ENCODE assay signal across 26 cellular contexts in genomic region chr1:11294951-11295350, GRCh38. TPM values are rescaled to one million over a fixed set of nuclear protein-coding genes. Genes with fewer than 3 reads are reported as not detected.
DNase-seq lines count a peak whose midpoint lies in the region; ATAC-seq and TF ChIP-seq lines count a peak whose summit lies in the region.
"Had no signal": no experiment of that assay in that cellular context is flagged by ENCODE, and none has a peak within 500 bp of the region (broad histone marks: within the 10 kb centered on the region; RNA-seq: fewer than 3 reads in every experiment).

No MANE protein-coding gene starts in this region.

- peak overlapping the region; percentile 32 for H3K4me3 Mint-ChIP-seq in activated T-cell treated with anti-CD3 and anti-CD28 coated beads, Interleukin-2, amount 50 U/mL, for 4 hours
- H3K4me3 Mint-ChIP-seq in activated T-helper 17 cell treated with anti-CD3 and anti-CD28 coated beads, Interleukin-2, amount 50 U/mL, for 72 hours, result peak overlapping the region; percentile 39
- H3K4me3 Mint-ChIP-seq in naive thymus-derived CD8-positive, alpha-beta T cell, result peak overlapping the region in 7 of 10 donors; percentile 16 to 58 (median 44)
- H3K4me3 Mint-ChIP-seq: B cell, H9, natural killer cell had no signal

- no peak overlapping the region for H3K14ac ChIP-seq in IMR-90 (replicated peaks; ENCODE audit: low read depth, low read length)

- CTCF ChIA-PET in IMR-90 (lab: Yijun Ruan, JAX), result no interaction called here

- 70% methylated on average over 5 of the region's 8 CpGs; no CpG with 5 or more reads in 1 of the 2 experiments for WGBS in IMR-90 (ENCODE audit: extremely low coverage in 2 of 2, insufficient read length in 1 of 2), 2 experiments
- 83% methylated on average over 8 of the region's 8 CpGs for WGBS in hepatocyte (ENCODE audit: low lambda C conversion rate, missing lambda C conversion rate)

- H3K79me2 ChIP-seq in hepatocyte, result no peaks in the 10 kb centered on the region

- H2BK120ac ChIP-seq in IMR-90 (ENCODE audit: low read depth, low read length), result no peak overlapping the region

- H3K36me3 ChIP-seq in IMR-90 (ENCODE audit: control insufficient read depth, insufficient read depth, low read length), result peaks cover 5% of the 10 kb centered on the region; the same call in 1 of the 2 replicates
- H3K36me3 ChIP-seq in hepatocyte (replicated peaks; ENCODE audit: insufficient read depth, low read depth), result no peaks in the 10 kb centered on the region
- H3K36me3 ChIP-seq: brain microvascular endothelial cell, ovary, transverse colon had no signal

- intact Hi-C loops in IMR-90 (cut with micrococcal nuclease), result no loop called here

- no peak overlapping the region for H3K4ac ChIP-seq in IMR-90 (ENCODE audit: low read depth, low read length)

- no peaks in the 10 kb centered on the region for H3K9me2 ChIP-seq in hepatocyte (replicated peaks; ENCODE audit: insufficient read depth)

- H3K4me1 Mint-ChIP-seq in activated T-cell treated with anti-CD3 and anti-CD28 coated beads, Interleukin-2, amount 50 U/mL, for 4 hours (ENCODE audit: low read depth), result peaks cover 56% of the 10 kb centered on the region
- H3K4me1 Mint-ChIP-seq in activated T-helper 17 cell treated with anti-CD3 and anti-CD28 coated beads, Interleukin-2, amount 50 U/mL, for 72 hours, result peaks cover 30% of the 10 kb centered on the region
- peaks cover 34 to 54% (median 45%) of the 10 kb centered on the region in 4 donors for H3K4me1 Mint-ChIP-seq in naive thymus-derived CD8-positive, alpha-beta T cell
- H3K4me1 Mint-ChIP-seq: B cell had no signal

- H3K79me1 ChIP-seq in IMR-90 (ENCODE audit: low read depth in 1 of 2, low read length in 2 of 2), result no peaks in the 10 kb centered on the region

- H4K8ac ChIP-seq in IMR-90 (ENCODE audit: low read depth in 2 of 2, low read length in 2 of 2), result no peak overlapping the region

- H3K4me1 ChIP-seq in IMR-90 (ENCODE audit: control insufficient read depth, insufficient read depth, low read length) (no peaks in the 10 kb centered on the region; the same call in 1 of the 2 replicates), hepatocyte (ENCODE audit: insufficient read depth) (no peaks in the 10 kb centered on the region)
- H3K4me1 ChIP-seq: transverse colon had no signal

- no peak overlapping the region for H3K23ac ChIP-seq in IMR-90 (ENCODE audit: low read depth, low read length)

- TF ChIP-seq RAD21 in IMR-90 (IDR thresholded peaks at IDR 0.05; ENCODE audit: low read length), result no peak

- H3K9me1 ChIP-seq in IMR-90 (ENCODE audit: insufficient read depth, low read length), result peaks cover 8% of the 10 kb centered on the region; the same call in 1 of the 2 replicates

- in situ Hi-C loops in IMR-90 (cut with MboI; ENCODE audit: low sequenced_read_pairs), result no loop called here

- H2BK20ac ChIP-seq in IMR-90 (ENCODE audit: low read depth, low read length), result no peak overlapping the region

- H3K4me2 ChIP-seq in IMR-90 (ENCODE audit: low read depth, low read length), result no peak overlapping the region
- no peak overlapping the region for H3K4me2 ChIP-seq in hepatocyte

- no peak overlapping the region for H3K18ac ChIP-seq in IMR-90 (ENCODE audit: low read depth, low read length)

- DNase-seq in activated T-cell treated with anti-CD3 and anti-CD28 coated beads, Interleukin-2, amount 50 U/mL, for 4 hours, result no peak
- DNase-seq in activated T-cell treated with anti-CD3 and anti-CD28 coated beads for 4 hours (no peak), IMR-90 (no peak), hepatocyte (ENCODE audit: low spot score) (no peak)
- peak in 1 of 10 donors; percentile 42 for DNase-seq in naive thymus-derived CD8-positive, alpha-beta T cell
- DNase-seq: amniotic stem cell, brain microvascular endothelial cell, DMS79, GF-D8, H9, natural killer cell, NCI-H1105, NCI-H1930, NCI-H526 treated with DMSO at 0.1 percent for 48 hours, ovary, retina, SHP77, small intestine, T1000, transverse colon, WERI-Rb-1 had no signal

- no peaks in the 10 kb centered on the region for H3K27me3 Mint-ChIP-seq in activated T-cell treated with anti-CD3 and anti-CD28 coated beads, Interleukin-2, amount 50 U/mL, for 4 hours (ENCODE audit: low read depth)
- no peaks in the 10 kb centered on the region for H3K27me3 Mint-ChIP-seq in activated T-helper 17 cell treated with anti-CD3 and anti-CD28 coated beads, Interleukin-2, amount 50 U/mL, for 72 hours
- no peaks in the 10 kb centered on the region for H3K27me3 Mint-ChIP-seq in naive thymus-derived CD8-positive, alpha-beta T cell
- H3K27me3 Mint-ChIP-seq: B cell had no signal

- peak overlapping the region; percentile 84 for H3K27ac Mint-ChIP-seq in activated T-helper 17 cell treated with anti-CD3 and anti-CD28 coated beads, Interleukin-2, amount 50 U/mL, for 72 hours
- peak overlapping the region; percentile 42 to 93 (median 88) for H3K27ac Mint-ChIP-seq in naive thymus-derived CD8-positive, alpha-beta T cell
- H3K27ac Mint-ChIP-seq: B cell, natural killer cell had no signal

- dilution Hi-C loops in IMR-90 (cut with HindIII; ENCODE audit: low sequenced_read_pairs, unreplicated experiment), result no loop called here

- H3K9me3 ChIP-seq in IMR-90 (ENCODE audit: control insufficient read depth, insufficient read depth, low read length) (no peaks in the 10 kb centered on the region), hepatocyte (ENCODE audit: low read depth) (no peaks in the 10 kb centered on the region)
- H3K9me3 ChIP-seq: ovary, transverse colon had no signal

- no peak for ATAC-seq in activated T-cell treated with anti-CD3 and anti-CD28 coated beads, Interleukin-2, amount 50 U/mL, for 4 hours
- ATAC-seq in IMR-90 (ENCODE audit: low read depth) (no peak), GM21576 (IDR thresholded peaks at IDR 0.05; ENCODE audit: unreplicated experiment) (no peak), HG03439 (IDR thresholded peaks at IDR 0.05; ENCODE audit: unreplicated experiment) (no peak)
- ATAC-seq in activated T-helper 17 cell treated with anti-CD3 and anti-CD28 coated beads, Interleukin-2, amount 50 U/mL, for 72 hours (replicated peaks), result no peak
- ATAC-seq in naive thymus-derived CD8-positive, alpha-beta T cell, result peak in 1 of 2 donors; percentile 66
- ATAC-seq: natural killer cell, Panc1 had no signal

- peak overlapping the region; percentile 16 for H2AK9ac ChIP-seq in IMR-90 (replicated peaks; ENCODE audit: low read depth, low read length, poor library complexity)

- H2AFZ ChIP-seq in IMR-90 (replicated peaks; ENCODE audit: low read length, poor library complexity) (no peak overlapping the region), hepatocyte (no peak overlapping the region)

- TF ChIP-seq POLR2A in IMR-90 (IDR thresholded peaks at IDR 0.05; ENCODE audit: low read depth, low read length), result no peak

- H2BK15ac ChIP-seq in IMR-90 (ENCODE audit: low read depth, low read length), result no peak overlapping the region

- TF ChIP-seq CTCF in IMR-90 (conservative IDR thresholded peaks at IDR 0.05; ENCODE audit: low read depth, low read length), result no peak
- no peak for TF ChIP-seq CTCF in hepatocyte (IDR thresholded peaks at IDR 0.05; ENCODE audit: poor library complexity)

- H3K27me3 ChIP-seq in IMR-90 (ENCODE audit: control insufficient read depth, insufficient read depth, low read length) (no peaks in the 10 kb centered on the region), hepatocyte (no peaks in the 10 kb centered on the region)
- H3K27me3 ChIP-seq: brain microvascular endothelial cell, ovary, transverse colon had no signal

- H4K91ac ChIP-seq in IMR-90 (ENCODE audit: insufficient read depth, low read depth, low read length), result no peak overlapping the region

- POLR2A ChIA-PET in IMR-90 (lab: Charles Lee; ENCODE audit: unreplicated experiment), result no interaction called here
- POLR2A ChIA-PET in naive thymus-derived CD8-positive, alpha-beta T cell (lab: Charles Lee), result interaction anchor here (0.5 to 1.5 kb wide), 2 partner anchors 13 to 34 kb away, joined by 3 read pairs; no protein-coding TSS in a partner anchor

- H4K20me1 ChIP-seq in IMR-90 (ENCODE audit: insufficient read depth, low read length) (peaks cover 8% of the 10 kb centered on the region; the same call in 1 of the 2 replicates), hepatocyte (ENCODE audit: insufficient read depth, poor library complexity, severe bottlenecking) (no peaks in the 10 kb centered on the region)

- no peak overlapping the region for H3K56ac ChIP-seq in IMR-90 (ENCODE audit: extremely low read depth, insufficient read depth, low read length)

- H3K27ac ChIP-seq in IMR-90 (ENCODE audit: insufficient read depth, low read length) (no peak overlapping the region), hepatocyte (no peak overlapping the region)
- H3K27ac ChIP-seq: brain microvascular endothelial cell, ovary, transverse colon, WERI-Rb-1 had no signal

- H3K36me3 Mint-ChIP-seq in activated T-cell treated with anti-CD3 and anti-CD28 coated beads, Interleukin-2, amount 50 U/mL, for 4 hours (ENCODE audit: insufficient read depth), result peaks cover 16% of the 10 kb centered on the region
- H3K36me3 Mint-ChIP-seq in activated T-helper 17 cell treated with anti-CD3 and anti-CD28 coated beads, Interleukin-2, amount 50 U/mL, for 72 hours (ENCODE audit: low read depth), result peaks cover 33% of the 10 kb centered on the region
- H3K36me3 Mint-ChIP-seq in naive thymus-derived CD8-positive, alpha-beta T cell, result peaks cover 0 to 26% (median 9%) of the 10 kb centered on the region in 3 donors
- H3K36me3 Mint-ChIP-seq: natural killer cell had no signal

- H2AK5ac ChIP-seq in IMR-90 (ENCODE audit: low read depth, low read length), result no peak overlapping the region

- H3K4me3 ChIP-seq in IMR-90 (ENCODE audit: insufficient read depth, low read depth, low read length) (no peak overlapping the region), hepatocyte (no peak overlapping the region)
- H3K4me3 ChIP-seq: ovary, transverse colon had no signal

- no peak overlapping the region for H3K9ac ChIP-seq in IMR-90 (ENCODE audit: low read depth, low read length)

- BruUV-seq in IMR-90 (replicated peaks; lab: Mats Ljungman, UMichigan), result no TSS peak

- H3K9me3 Mint-ChIP-seq in activated T-cell treated with anti-CD3 and anti-CD28 coated beads, Interleukin-2, amount 50 U/mL, for 4 hours, result no peaks in the 10 kb centered on the region
- no peaks in the 10 kb centered on the region for H3K9me3 Mint-ChIP-seq in activated T-helper 17 cell treated with anti-CD3 and anti-CD28 coated beads, Interleukin-2, amount 50 U/mL, for 72 hours
- no peaks in the 10 kb centered on the region for H3K9me3 Mint-ChIP-seq in naive thymus-derived CD8-positive, alpha-beta T cell
- H3K9me3 Mint-ChIP-seq: H9, natural killer cell had no signal

- no peak overlapping the region for H2BK5ac ChIP-seq in IMR-90 (ENCODE audit: low read depth, low read length, poor library complexity, severe bottlenecking)

- H4K5ac ChIP-seq in IMR-90 (ENCODE audit: low read depth, low read length), result no peak overlapping the region

RNA-seq across cellular contexts. Expression of gene UBIAD1, which starts 22.0 kb away (rescaled TPM):
- total RNA-seq in activated T-cell treated with anti-CD3 and anti-CD28 coated beads, Interleukin-2, amount 50 U/mL, for 4 hours, result 10 to 100 TPM; 46.1 to 57.8 (median 47.4) TPM
- 4.7 and 6.3 TPM in 2 replicates for total RNA-seq in IMR-90 (2012; rRNA removed)
- polyA plus RNA-seq in IMR-90 (2012; rRNA removed), result 9.4 and 9.5 TPM in 2 replicates
- polyA plus RNA-seq in IMR-90 (2012; cell fraction: cytosol; rRNA removed), result 4.1 and 8.6 TPM in 2 replicates
- 3.1 and 3.9 TPM in 2 replicates for polyA plus RNA-seq in IMR-90 (2012; cell fraction: nucleus; rRNA removed; ENCODE audit: low replicate concordance)
- 10 to 100 TPM; 17.8 to 43.8 TPM for total RNA-seq in activated T-helper 17 cell treated with anti-CD3 and anti-CD28 coated beads, Interleukin-2, amount 50 U/mL, for 72 hours
- total RNA-seq in naive thymus-derived CD8-positive, alpha-beta T cell, result 10 to 100 TPM; 32.9 to 34.3 TPM
- 10 to 100 TPM; 29.2 to 50.3 (median 45.2) TPM for polyA plus RNA-seq in naive thymus-derived CD8-positive, alpha-beta T cell
- 9.1 and 9.8 TPM in 2 replicates for total RNA-seq in hepatocyte
- polyA plus RNA-seq in hepatocyte, result 15.5 and 18.3 TPM in 2 replicates

RNA-seq across cellular contexts. Expression of gene MTOR, which starts 32.6 kb away (rescaled TPM):
- total RNA-seq in activated T-cell treated with anti-CD3 and anti-CD28 coated beads, Interleukin-2, amount 50 U/mL, for 4 hours, result 10 to 100 TPM; 46.4 to 49.6 (median 47.9) TPM
- total RNA-seq in IMR-90 (2012; rRNA removed) (33.6 and 36.7 TPM in 2 replicates), hepatocyte (35.8 and 37.7 TPM in 2 replicates)
- polyA plus RNA-seq in IMR-90 (2012; rRNA removed) (19.2 and 19.5 TPM in 2 replicates), hepatocyte (11.9 and 17.2 TPM in 2 replicates)
- 6.5 and 7.2 TPM in 2 replicates for polyA plus RNA-seq in IMR-90 (2012; cell fraction: cytosol; rRNA removed)
- polyA plus RNA-seq in IMR-90 (2012; cell fraction: nucleus; rRNA removed; ENCODE audit: low replicate concordance), result 35.2 and 60.7 TPM in 2 replicates
- total RNA-seq in activated T-helper 17 cell treated with anti-CD3 and anti-CD28 coated beads, Interleukin-2, amount 50 U/mL, for 72 hours, result 10 to 100 TPM; 22.4 to 38.0 TPM
- total RNA-seq in naive thymus-derived CD8-positive, alpha-beta T cell, result 10 to 100 TPM; 43.9 to 45.9 TPM
- polyA plus RNA-seq in naive thymus-derived CD8-positive, alpha-beta T cell, result 1 to 10 TPM; 3.5 to 7.2 (median 4.7) TPM
